In the genomic region with DNA sequence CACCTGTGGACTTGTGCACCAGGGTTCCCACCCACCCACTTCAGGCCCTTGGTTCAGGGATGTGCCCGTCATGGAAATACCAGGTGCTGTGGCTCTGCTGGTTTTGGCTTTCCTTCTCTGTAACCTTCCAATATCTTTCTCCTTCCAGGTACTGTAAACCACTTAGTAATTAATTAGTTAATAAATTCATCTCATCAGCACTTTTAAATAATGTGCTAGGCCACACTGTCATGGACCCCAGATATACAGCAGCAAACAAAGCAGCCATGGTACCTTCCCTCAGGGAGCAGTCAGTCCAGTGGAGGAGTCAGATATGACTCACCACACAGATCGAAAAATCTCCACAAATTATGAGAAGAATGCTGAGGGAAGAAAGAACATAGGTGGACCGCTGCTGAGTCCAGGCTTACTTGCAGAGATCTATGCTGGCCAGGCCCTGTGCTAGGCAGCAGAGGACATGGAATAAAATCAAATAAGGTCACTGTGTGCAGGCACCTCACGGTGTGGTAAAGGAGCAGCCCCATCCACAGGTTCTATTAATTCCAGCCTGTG, we compare ENCODE assay signal across 25 cellular contexts. TPM values are rescaled to one million over a fixed set of nuclear protein-coding genes. Genes with fewer than 3 reads are reported as not detected.
DNase-seq lines count a peak whose midpoint lies in the region; ATAC-seq and TF ChIP-seq lines count a peak whose summit lies in the region.
"Had no signal": no experiment of that assay in that cellular context is flagged by ENCODE, and none has a peak within 500 bp of the region (broad histone marks: within the 10 kb centered on the region; RNA-seq: fewer than 3 reads in every experiment).

No MANE protein-coding gene starts in this region.

- TF ChIP-seq CTCF in nephron progenitor cell (IDR thresholded peaks at IDR 0.05): no peak

- DNase-seq in EH (ENCODE audit: low read depth) (peak; percentile 70), HT1080 (ENCODE audit: low read depth) (peak; percentile 47), astrocyte of the hippocampus (ENCODE audit: low read depth, low spot score) (peak; percentile 25), kidney tubule cell (ENCODE audit: low spot score) (peak; percentile 30), ACHN (no peak), Ammon's horn (ENCODE audit: low spot score) (no peak), nephron progenitor cell (no peak)
- DNase-seq: activated CD4-positive, alpha-beta T cell treated with anti-CD3 and anti-CD28 coated beads, Interleukin-2, amount 10 ng/mL, durations not matched to agents 24 days and 14 days; aorta; CD4-positive, CD25-positive, alpha-beta regulatory T cell; central memory CD4-positive, alpha-beta T cell; left ventricle myocardium superior; midbrain; NCI-H187 treated with DMSO at 0.1 percent for 48 hours; NCI-H69; stimulated activated CD4-positive, alpha-beta T cell treated with anti-CD3 and anti-CD28 coated beads, Interleukin-15, amount 100 ng/mL, for 24 hours; stomach; WERI-Rb-1 had no signal

- no peak overlapping the region for H3K27ac Mint-ChIP-seq in nephron progenitor cell
- H3K27ac Mint-ChIP-seq: activated CD4-positive, alpha-beta T cell treated with anti-CD3 and anti-CD28 coated beads, Interleukin-2, amount 10 ng/mL, durations not matched to agents 24 days and 14 days; activated naive CD4-positive, alpha-beta T cell treated with anti-CD3 and anti-CD28 coated beads, Interleukin-2, amount 50 U/mL, for 24 hours; activated T-helper 1 cell treated with anti-CD3 and anti-CD28 coated beads, Interleukin-12 subunit alpha, Interleukin-12 subunit beta, Interleukin-2, Interleukin-4 antibody, amounts not matched to agents 30 ng/mL and 10 ng/mL and 1 ng/mL, durations not matched to agents 14 hours and 24 hours and 36 hours; CD4-positive, CD25-positive, alpha-beta regulatory T cell; T-helper 2 cell treated with Interferon-gamma antibody and Interleukin-4, amounts not matched to agents 5 μg/mL and 100 μg/mL, for 36 hours had no signal

- peaks cover 91% of the 10 kb centered on the region for H3K27me3 Mint-ChIP-seq in nephron progenitor cell (ENCODE audit: low read depth, poor library complexity)

- ATAC-seq in GM21529 (IDR thresholded peaks at IDR 0.05; ENCODE audit: unreplicated experiment): no peak
- ATAC-seq: left ventricle myocardium superior, Right ventricle myocardium inferior, sciatic nerve had no signal

- H3K36me3 Mint-ChIP-seq in nephron progenitor cell (ENCODE audit: low read depth): no peaks in the 10 kb centered on the region
- H3K36me3 Mint-ChIP-seq: activated naive CD4-positive, alpha-beta T cell treated with anti-CD3 and anti-CD28 coated beads, Interleukin-2, amount 50 U/mL, for 24 hours; CD4-positive, CD25-positive, alpha-beta regulatory T cell had no signal

- H3K9me3 Mint-ChIP-seq in nephron progenitor cell: peaks cover 4% of the 10 kb centered on the region
- H3K9me3 Mint-ChIP-seq: activated CD4-positive, alpha-beta T cell treated with anti-CD3 and anti-CD28 coated beads, Interleukin-2, amount 10 ng/mL, durations not matched to agents 24 days and 14 days; activated naive CD4-positive, alpha-beta T cell treated with anti-CD3 and anti-CD28 coated beads, Interleukin-2, amount 50 U/mL, for 24 hours; activated T-helper 1 cell treated with anti-CD3 and anti-CD28 coated beads, Interleukin-12 subunit alpha, Interleukin-12 subunit beta, Interleukin-2, Interleukin-4 antibody, amounts not matched to agents 30 ng/mL and 10 ng/mL and 1 ng/mL, durations not matched to agents 14 hours and 24 hours and 36 hours; T-helper 2 cell treated with Interferon-gamma antibody and Interleukin-4, amounts not matched to agents 5 μg/mL and 100 μg/mL, for 36 hours had no signal

- in situ Hi-C loops in ACHN (cut with HindIII; ENCODE audit: low pct_ligation_motif_present, low pct_unique_long_range_greater_than_20kb, low sequenced_read_pairs): no loop called here

- peaks cover 7% of the 10 kb centered on the region for H3K4me1 Mint-ChIP-seq in nephron progenitor cell
- H3K4me1 Mint-ChIP-seq: activated naive CD4-positive, alpha-beta T cell treated with anti-CD3 and anti-CD28 coated beads, Interleukin-2, amount 50 U/mL, for 24 hours had no signal

- no peak overlapping the region for H3K4me3 Mint-ChIP-seq in nephron progenitor cell
- H3K4me3 Mint-ChIP-seq: activated CD4-positive, alpha-beta T cell treated with anti-CD3 and anti-CD28 coated beads, Interleukin-2, amount 10 ng/mL, durations not matched to agents 24 days and 14 days; activated naive CD4-positive, alpha-beta T cell treated with anti-CD3 and anti-CD28 coated beads, Interleukin-2, amount 50 U/mL, for 24 hours; activated T-helper 1 cell treated with anti-CD3 and anti-CD28 coated beads, Interleukin-12 subunit alpha, Interleukin-12 subunit beta, Interleukin-2, Interleukin-4 antibody, amounts not matched to agents 30 ng/mL and 10 ng/mL and 1 ng/mL, durations not matched to agents 14 hours and 24 hours and 36 hours; T-helper 2 cell treated with Interferon-gamma antibody and Interleukin-4, amounts not matched to agents 5 μg/mL and 100 μg/mL, for 36 hours had no signal

RNA-seq across cellular contexts. Expression of gene GATA2, which starts 6.8 kb away (rescaled TPM):
- total RNA-seq in HT1080 (2014; rRNA removed; shearing (Covaris generic)): 0.50 and 1.6 TPM in 2 replicates
- polyA plus RNA-seq in HT1080 (2015; cell fraction: cytosol; rRNA removed): 9.2 and 9.5 TPM in 2 replicates
- 8.1 and 11.9 TPM in 2 replicates for polyA plus RNA-seq in HT1080 (2015; cell fraction: nucleus; rRNA removed)
- total RNA-seq: activated CD4-positive, alpha-beta T cell treated with anti-CD3 and anti-CD28 coated beads, Interleukin-2, amount 10 ng/mL, durations not matched to agents 24 days and 14 days had no signal
- polyA plus RNA-seq: CD4-positive, CD25-positive, alpha-beta regulatory T cell; neural cell had no signal

RNA-seq across cellular contexts. Expression of gene DNAJB8, which starts 33.1 kb away (rescaled TPM):
- not detected in 2 replicates for total RNA-seq in HT1080 (2014; rRNA removed; shearing (Covaris generic))
- not detected in 2 replicates for polyA plus RNA-seq in HT1080 (2015; cell fraction: cytosol; rRNA removed)
- not detected in 2 replicates for polyA plus RNA-seq in HT1080 (2015; cell fraction: nucleus; rRNA removed)
- total RNA-seq: activated CD4-positive, alpha-beta T cell treated with anti-CD3 and anti-CD28 coated beads, Interleukin-2, amount 10 ng/mL, durations not matched to agents 24 days and 14 days; activated T-helper 1 cell treated with anti-CD3 and anti-CD28 coated beads, Interleukin-12 subunit alpha, Interleukin-12 subunit beta, Interleukin-2, Interleukin-4 antibody, amounts not matched to agents 30 ng/mL and 10 ng/mL and 1 ng/mL, durations not matched to agents 14 hours and 24 hours and 36 hours; aorta; CD4-positive, CD25-positive, alpha-beta regulatory T cell; left ventricle myocardium superior; Right ventricle myocardium inferior; sciatic nerve; stomach had no signal
- polyA plus RNA-seq: aorta; CD4-positive, CD25-positive, alpha-beta regulatory T cell; neural cell; stomach had no signal

Comparison
In these comparisons a context has a peak if more than half of its experiments do, and no peak if none do; other contexts are left out.
1. DNase-seq: peak in EH (single experiment), HT1080 (single experiment), astrocyte of the hippocampus (single experiment) and kidney tubule cell (single experiment); none in ACHN (single experiment), Ammon's horn (single experiment) and nephron progenitor cell (single experiment).